In the genomic region with DNA sequence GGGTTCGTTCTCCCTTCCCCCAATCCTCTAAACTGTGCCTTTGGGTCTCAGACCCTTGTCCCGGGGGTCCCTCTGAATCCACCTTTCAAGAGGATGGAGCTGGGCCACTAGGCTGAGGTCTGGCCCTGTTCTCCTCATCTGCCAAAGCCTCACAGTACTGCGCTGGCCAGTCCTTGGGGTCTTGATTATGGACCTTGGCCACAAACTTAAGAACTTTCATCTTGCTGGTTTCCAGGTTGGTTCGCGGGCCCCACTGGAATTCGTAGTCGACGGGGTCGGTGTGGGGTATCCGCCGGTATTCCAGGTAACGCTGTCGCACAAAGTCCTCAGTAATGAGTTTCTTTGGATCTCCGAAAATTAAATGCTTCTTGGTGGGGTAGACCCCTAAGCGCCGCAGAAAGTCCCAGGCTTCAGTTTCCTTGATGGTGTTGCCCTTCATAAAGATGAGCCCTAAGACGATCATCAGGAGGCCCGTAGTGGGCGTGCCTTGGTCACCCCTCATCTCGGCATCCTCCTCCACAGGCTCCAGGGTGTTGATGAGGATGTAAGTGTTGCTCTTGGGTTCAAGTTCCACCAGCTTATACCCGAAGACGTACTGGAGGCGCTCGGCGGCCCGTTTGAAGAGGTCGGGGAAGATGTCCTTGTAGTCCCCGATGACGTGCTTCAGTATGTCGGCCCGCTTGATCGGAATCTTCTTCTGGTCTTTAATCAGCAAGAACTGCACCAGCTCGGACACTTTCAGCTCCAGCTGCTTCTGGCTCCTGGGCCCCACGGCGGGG, we compare ENCODE assay signal across 8 cellular contexts. TPM values are rescaled to one million over a fixed set of nuclear protein-coding genes. Genes with fewer than 3 reads are reported as not detected.
DNase-seq lines count a peak whose midpoint lies in the region; ATAC-seq and TF ChIP-seq lines count a peak whose summit lies in the region.

No MANE protein-coding gene starts in this region.

- H3K27me3 Mint-ChIP-seq in T-helper 1 cell treated with Interleukin-12 subunit alpha and Interleukin-12 subunit beta and Interleukin-4 antibody, amounts not matched to agents 30 μg/mL and 1 μg/mL, for 36 hours (ENCODE audit: low read depth) = no peaks in the 10 kb centered on the region

- H3K4me1 ChIP-seq in skeletal muscle satellite cell (ENCODE audit: control insufficient read depth, insufficient read depth, low read length) = peaks cover 19% of the 10 kb centered on the region

- no peaks in the 10 kb centered on the region for H3K36me3 ChIP-seq in skeletal muscle satellite cell (ENCODE audit: insufficient read depth, low read length)

- peak overlapping the region; percentile 86 for H3K4me2 ChIP-seq in skeletal muscle satellite cell (ENCODE audit: low read length)

- no peak for TF ChIP-seq CTCF in astrocyte of the cerebellum (IDR thresholded peaks at IDR 0.05; ENCODE audit: low read depth, low read length, missing control alignments)

- peaks cover 36% of the 10 kb centered on the region for H3K4me1 Mint-ChIP-seq in T-helper 1 cell treated with Interleukin-12 subunit alpha and Interleukin-12 subunit beta and Interleukin-4 antibody, amounts not matched to agents 30 μg/mL and 1 μg/mL, for 36 hours (ENCODE audit: low read depth)

- DNase-seq in Ammon's horn (ENCODE audit: low spot score) = peak; percentile 48
- no peak for DNase-seq in astrocyte of the cerebellum (ENCODE audit: low read depth)

- peak overlapping the region; percentile 99 for H3K4me3 Mint-ChIP-seq in T-helper 1 cell treated with Interleukin-12 subunit alpha and Interleukin-12 subunit beta and Interleukin-4 antibody, amounts not matched to agents 30 μg/mL and 1 μg/mL, for 36 hours

- in situ Hi-C loops in astrocyte of the cerebellum (cut with HindIII; ENCODE audit: low sequenced_read_pairs) = no loop called here

- H3K9me3 Mint-ChIP-seq in T-helper 1 cell treated with Interleukin-12 subunit alpha and Interleukin-12 subunit beta and Interleukin-4 antibody, amounts not matched to agents 30 μg/mL and 1 μg/mL, for 36 hours = no peaks in the 10 kb centered on the region

- peaks cover 2% of the 10 kb centered on the region for H3K36me3 Mint-ChIP-seq in T-helper 1 cell treated with Interleukin-12 subunit alpha and Interleukin-12 subunit beta and Interleukin-4 antibody, amounts not matched to agents 30 μg/mL and 1 μg/mL, for 36 hours (ENCODE audit: low read depth)

- peak; percentile 23 for ATAC-seq in GM19324 (IDR thresholded peaks at IDR 0.05; ENCODE audit: low FRiP score, unreplicated experiment)
- peak; percentile 12 for ATAC-seq in HG03442 (IDR thresholded peaks at IDR 0.05; ENCODE audit: unreplicated experiment)
- ATAC-seq in HG02970 (IDR thresholded peaks at IDR 0.05; ENCODE audit: low FRiP score, unreplicated experiment) = no peak

- H3K9ac ChIP-seq in skeletal muscle satellite cell (ENCODE audit: low read depth, low read length) = peak overlapping the region; percentile 92

- H3K9me3 ChIP-seq in skeletal muscle satellite cell (replicated peaks; ENCODE audit: low read length) = no peaks in the 10 kb centered on the region

- peak overlapping the region; percentile 99 for H3K27ac Mint-ChIP-seq in T-helper 1 cell treated with Interleukin-12 subunit alpha and Interleukin-12 subunit beta and Interleukin-4 antibody, amounts not matched to agents 30 μg/mL and 1 μg/mL, for 36 hours

- H3K27me3 ChIP-seq in skeletal muscle satellite cell (ENCODE audit: control insufficient read depth, insufficient read depth, low read length) = no peaks in the 10 kb centered on the region

- peak overlapping the region; percentile 64 for H3K4me3 ChIP-seq in astrocyte of the cerebellum (ENCODE audit: low read depth, low read length)
- peak overlapping the region; percentile 62 for H3K4me3 ChIP-seq in iPS-11a (ENCODE audit: low read depth, low read length)
- peak overlapping the region; percentile 80 for H3K4me3 ChIP-seq in skeletal muscle satellite cell (ENCODE audit: low read length)

RNA-seq across cellular contexts. Expression of a gene that starts 0.7 kb away (rescaled TPM):
- total RNA-seq in skeletal muscle satellite cell (2012; rRNA removed) = 5.8 and 7.4 TPM in 2 replicates
